Comparison of ENCODE assay signal across 11 cellular contexts in the genomic region with DNA sequence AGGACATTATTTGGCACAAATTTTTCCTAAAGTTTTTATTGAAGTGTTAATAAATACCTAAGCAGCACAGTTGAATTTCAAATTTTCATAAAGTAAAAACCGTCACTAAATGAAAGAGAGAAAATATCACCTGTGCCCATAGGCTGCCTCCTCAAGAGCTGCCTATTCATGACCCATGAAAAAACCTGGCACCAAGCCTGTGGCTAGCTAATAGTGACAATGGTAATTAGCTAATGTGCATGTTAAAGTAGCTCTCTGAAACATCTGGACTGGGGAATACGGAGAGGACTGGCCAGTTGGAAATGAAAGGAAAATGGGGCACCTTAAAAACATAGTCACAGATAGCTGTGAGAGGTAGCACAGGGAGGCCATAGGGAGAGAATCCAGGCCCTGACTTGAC.
"Had no signal": no experiment of that assay in that cellular context is flagged by ENCODE, and none has a peak within 500 bp of the region (broad histone marks: within the 10 kb centered on the region; RNA-seq: fewer than 3 reads in every experiment).

No MANE protein-coding gene starts in this region.

- DNase-seq: activated CD4-positive, alpha-beta T cell treated with anti-CD3 and anti-CD28 coated beads for 1 hour; activated CD4-positive, alpha-beta T cell treated with anti-CD3 and anti-CD28 coated beads, Interleukin-2, amount 50 U/mL, for 48 hours; activated CD8-positive, alpha-beta memory T cell treated with anti-CD3 and anti-CD28 coated beads, Interleukin-2, amount 10 ng/mL, durations not matched to agents 7 days and 5 days; activated effector memory CD4-positive, alpha-beta T cell treated with Interleukin-2 at 50 U/mL for 16 hours; activated T-cell treated with anti-CD3 and anti-CD28 coated beads, Interleukin-2, amount 50 U/mL, for 24 hours; effector memory CD8-positive, alpha-beta T cell; mesendoderm; stimulated activated CD4-positive, alpha-beta T cell treated with anti-CD3 and anti-CD28 coated beads, Interleukin-15, amount 100 ng/mL, for 24 hours; stimulated activated CD4-positive, alpha-beta T cell treated with anti-CD3 and anti-CD28 coated beads, Interleukin-4, amount 100 ng/mL, for 24 hours; testis had no signal

- H3K27ac ChIP-seq: hepatocyte, testis had no signal

- H3K27me3 ChIP-seq: hepatocyte, testis had no signal

- H3K4me3 ChIP-seq: hepatocyte, testis had no signal

- H3K4me1 ChIP-seq: testis had no signal

- H3K9me3 ChIP-seq: testis had no signal
